Comparison of ENCODE assay signal across 22 cellular contexts in the genomic region with DNA sequence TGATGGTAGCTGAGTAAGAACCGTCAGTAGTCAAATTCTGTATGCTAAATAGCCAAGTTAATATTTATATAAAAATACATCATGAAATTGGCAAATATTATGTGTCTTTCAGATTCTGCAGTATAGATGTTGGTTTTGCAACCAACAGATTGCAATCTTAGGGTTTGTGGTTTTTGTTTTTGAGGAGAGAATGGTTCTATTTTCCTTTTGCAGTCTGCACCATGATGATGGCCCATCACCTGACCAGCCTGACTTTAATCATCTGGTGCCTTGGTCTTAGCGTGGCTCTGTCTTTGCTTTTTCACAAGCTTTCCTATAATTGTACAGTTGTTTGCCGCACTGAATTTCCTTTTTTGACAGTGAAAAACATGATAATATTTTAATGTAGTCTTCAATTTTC. TPM values are rescaled to one million over a fixed set of nuclear protein-coding genes. Genes with fewer than 3 reads are reported as not detected.
A peak's percentile ranks its signal among the peaks of the same experiment; 100 is the strongest.
DNase-seq lines count a peak whose midpoint lies in the region; ATAC-seq and TF ChIP-seq lines count a peak whose summit lies in the region.
"Had no signal": no experiment of that assay in that cellular context is flagged by ENCODE, and none has a peak within 500 bp of the region (broad histone marks: within the 10 kb centered on the region; RNA-seq: fewer than 3 reads in every experiment).

No MANE protein-coding gene starts in this region.

- TF ChIP-seq EP300 in tibial nerve (IDR thresholded peaks at IDR 0.05), result no peak

- in situ Hi-C loops in SK-MEL-5 (cut with HindIII; ENCODE audit: low pct_unique_long_range_greater_than_20kb, low sequenced_read_pairs), result no loop called here

- no peak for ATAC-seq in central memory CD8-positive, alpha-beta T cell (replicated peaks; ENCODE audit: extremely low read depth, poor library complexity, severe bottlenecking)
- ATAC-seq: activated naive CD4-positive, alpha-beta T cell treated with anti-CD3 and anti-CD28 coated beads, Interleukin-2, amount 50 U/mL, for 72 hours; activated T-cell treated with anti-CD3 and anti-CD28 coated beads, Interleukin-2, amount 50 U/mL, for 4 hours; body of pancreas had no signal

- WGBS in tibial nerve, 2 donors, result 89 to 91% methylated on average over 3 of the region's 3 CpGs
- 84 to 92% methylated on average over 3 of the region's 3 CpGs for WGBS in testis, 2 donors

- H3K9me3 ChIP-seq in tibial nerve (no peaks in the 10 kb centered on the region), testis (no peaks in the 10 kb centered on the region)
- H3K9me3 ChIP-seq: body of pancreas, Caco-2 had no signal

- H3K27ac ChIP-seq in substantia nigra (ENCODE audit: low read depth, low read length, poor library complexity, severe bottlenecking) (no peak overlapping the region), tibial nerve (no peak overlapping the region), testis (no peak overlapping the region)
- H3K27ac ChIP-seq: body of pancreas, coronary artery had no signal

- no peak overlapping the region for H3K4me3 Mint-ChIP-seq in central memory CD8-positive, alpha-beta T cell
- H3K4me3 Mint-ChIP-seq: activated T-cell treated with anti-CD3 and anti-CD28 coated beads, Interleukin-2, amount 50 U/mL, for 4 hours had no signal

- peaks cover 0 to 10% (median 0%) of the 10 kb centered on the region in 4 donors for H3K4me1 ChIP-seq in tibial nerve
- peaks cover 2% of the 10 kb centered on the region for H3K4me1 ChIP-seq in testis
- H3K4me1 ChIP-seq: Caco-2 had no signal

- H3K36me3 ChIP-seq in tibial nerve (no peaks in the 10 kb centered on the region), testis (ENCODE audit: low read depth, missing control alignments) (no peaks in the 10 kb centered on the region)

- peaks cover 46% of the 10 kb centered on the region for H3K4me1 Mint-ChIP-seq in central memory CD8-positive, alpha-beta T cell

- H3K27ac Mint-ChIP-seq in central memory CD8-positive, alpha-beta T cell (ENCODE audit: low read depth), result peak overlapping the region; percentile 12
- H3K27ac Mint-ChIP-seq: activated naive CD4-positive, alpha-beta T cell treated with anti-CD3 and anti-CD28 coated beads, Interleukin-2, amount 50 U/mL, for 72 hours had no signal

- H3K27me3 Mint-ChIP-seq in central memory CD8-positive, alpha-beta T cell, result no peaks in the 10 kb centered on the region

- H3K27me3 ChIP-seq in tibial nerve (no peaks in the 10 kb centered on the region), testis (no peaks in the 10 kb centered on the region)
- H3K27me3 ChIP-seq: body of pancreas had no signal

- intact Hi-C loops in testis (cut with DNase I; ENCODE audit: low total_unique reads), result no loop called here

- peaks cover 5% of the 10 kb centered on the region for H3K36me3 Mint-ChIP-seq in central memory CD8-positive, alpha-beta T cell (ENCODE audit: insufficient read depth)
- H3K36me3 Mint-ChIP-seq: activated naive CD4-positive, alpha-beta T cell treated with anti-CD3 and anti-CD28 coated beads, Interleukin-2, amount 50 U/mL, for 72 hours had no signal

- peak; percentile 8 for DNase-seq in AG10803 (ENCODE audit: low read depth)
- peak; percentile 43 for DNase-seq in GF-D8 (lab: John Stamatoyannopoulos, UW)
- DNase-seq in SK-MEL-5 (ENCODE audit: low read depth, low spot score), result peak; percentile 79
- DNase-seq in central memory CD8-positive, alpha-beta T cell (ENCODE audit: low spot score in 2 of 2), result no peak
- no peak for DNase-seq in substantia nigra (lab: John Stamatoyannopoulos, UW)
- DNase-seq in NCI-H1417 (lab: John Stamatoyannopoulos, UW), result no peak
- DNase-seq in tibial nerve (ENCODE audit: low spot score in 2 of 2), result no peak
- no peak for DNase-seq in testis
- DNase-seq: activated T-cell treated with anti-CD3 and anti-CD28 coated beads, Interleukin-2, amount 50 U/mL, for 4 hours; body of pancreas; Caco-2; islet precursor cell; KBM-7; NCI-H1417 treated with DMSO at 0.1 percent for 48 hours; NCI-H2107; NCI-H524; Right ventricle myocardium superior; stimulated activated CD4-positive, alpha-beta T cell treated with anti-CD3 and anti-CD28 coated beads, Interleukin-2, amount 100 ng/mL, for 24 hours; stimulated activated naive CD4-positive, alpha-beta T cell treated with Interleukin-2 at 50 U/mL for 16 hours; trophoblast cell had no signal

- H3K4me3 ChIP-seq in AG10803 (ENCODE audit: low read length), result no peak overlapping the region
- H3K4me3 ChIP-seq in tibial nerve, result no peak overlapping the region
- no peak overlapping the region for H3K4me3 ChIP-seq in testis
- H3K4me3 ChIP-seq: body of pancreas, coronary artery had no signal

- no peaks in the 10 kb centered on the region for H3K9me3 Mint-ChIP-seq in central memory CD8-positive, alpha-beta T cell
- H3K9me3 Mint-ChIP-seq: activated naive CD4-positive, alpha-beta T cell treated with anti-CD3 and anti-CD28 coated beads, Interleukin-2, amount 50 U/mL, for 72 hours; activated T-cell treated with anti-CD3 and anti-CD28 coated beads, Interleukin-2, amount 50 U/mL, for 4 hours had no signal

- TF ChIP-seq CTCF in AG10803 (conservative IDR thresholded peaks at IDR 0.05; ENCODE audit: low read length) (no peak), tibial nerve (IDR thresholded peaks at IDR 0.05) (no peak), testis (IDR thresholded peaks at IDR 0.05) (no peak)

- TF ChIP-seq POLR2A in tibial nerve (IDR thresholded peaks at IDR 0.05), result no peak
- no peak for TF ChIP-seq POLR2A in testis (IDR thresholded peaks at IDR 0.05)

RNA-seq across cellular contexts. Expression of gene NUP93, which starts 50.7 kb away (rescaled TPM):
- total RNA-seq in SK-MEL-5 (2014; rRNA removed; shearing (Covaris generic)), result 132 and 134 TPM in 2 replicates
- 60.3 and 72.6 TPM in 2 replicates for polyA plus RNA-seq in SK-MEL-5 (2015; cell fraction: cytosol; rRNA removed)
- 132 and 144 TPM in 2 replicates for polyA plus RNA-seq in SK-MEL-5 (2015; cell fraction: nucleus; rRNA removed)
- 10 to 100 TPM; 27.6 to 65.7 (median 43.8) TPM for total RNA-seq in tibial nerve
- total RNA-seq in testis, result 100 to 1,000 TPM in 1 of 2 donors, 10 to 100 TPM in 1; 94.2 to 102 TPM
- polyA plus RNA-seq in testis (ENCODE audit: insufficient read depth, low read depth, low replicate concordance), result 147 TPM

Comparison
In these comparisons a context has a peak if more than half of its experiments do, and no peak if none do; other contexts are left out.
1. DNase-seq: peak in AG10803 (single experiment), GF-D8 (single experiment) and SK-MEL-5 (single experiment); none in central memory CD8-positive, alpha-beta T cell (0 of 2), substantia nigra (0 of 49), NCI-H1417 (0 of 3), tibial nerve (0 of 2) and testis (single experiment).